ENCODE assay signal across 1 cellular context in the genomic region with DNA sequence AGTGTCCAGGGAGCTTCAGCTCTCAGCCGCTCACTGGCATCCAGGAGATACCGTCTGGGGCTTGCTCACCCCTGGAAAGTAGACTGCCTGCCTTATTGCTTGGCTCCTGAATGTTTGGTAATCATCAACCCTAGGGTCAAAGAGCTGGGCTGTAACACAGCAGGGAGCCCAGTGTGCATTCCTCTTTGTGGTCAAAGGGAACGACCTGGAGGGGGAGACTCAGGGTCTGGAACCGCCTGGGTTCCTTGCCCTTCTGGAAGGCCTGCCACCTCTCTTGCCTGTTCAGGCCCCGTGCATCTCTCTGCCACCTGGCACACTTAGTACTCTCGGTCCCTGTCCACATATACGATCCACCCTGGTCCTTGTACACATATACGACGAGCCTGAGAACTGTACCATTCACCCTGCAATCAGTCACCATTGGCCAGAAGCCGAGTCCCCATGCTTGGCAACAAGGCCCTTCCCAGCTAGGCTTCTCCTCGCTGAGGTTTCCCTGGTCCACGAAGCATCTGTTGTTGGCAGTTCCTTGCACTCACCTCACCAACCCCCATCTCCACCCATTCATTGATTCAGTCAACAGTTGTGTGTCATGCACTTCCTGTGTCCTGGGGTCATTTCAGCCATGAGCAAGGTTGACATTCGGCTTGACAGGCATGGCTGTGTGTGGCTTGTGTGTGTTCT.
TF ChIP-seq lines count a peak whose summit lies in the region.

NAT8 (minus strand) TSS at position 85 of the 681 bp plus-strand sequence. CDS start 794 bp downstream, outside the sequence.

TF ChIP-seq in HepG2, 621 proteins besides CTCF, POLR2A, EP300 and RAD21 (continued from another document and continues in another):
- TF ChIP-seq, protein P1, sequence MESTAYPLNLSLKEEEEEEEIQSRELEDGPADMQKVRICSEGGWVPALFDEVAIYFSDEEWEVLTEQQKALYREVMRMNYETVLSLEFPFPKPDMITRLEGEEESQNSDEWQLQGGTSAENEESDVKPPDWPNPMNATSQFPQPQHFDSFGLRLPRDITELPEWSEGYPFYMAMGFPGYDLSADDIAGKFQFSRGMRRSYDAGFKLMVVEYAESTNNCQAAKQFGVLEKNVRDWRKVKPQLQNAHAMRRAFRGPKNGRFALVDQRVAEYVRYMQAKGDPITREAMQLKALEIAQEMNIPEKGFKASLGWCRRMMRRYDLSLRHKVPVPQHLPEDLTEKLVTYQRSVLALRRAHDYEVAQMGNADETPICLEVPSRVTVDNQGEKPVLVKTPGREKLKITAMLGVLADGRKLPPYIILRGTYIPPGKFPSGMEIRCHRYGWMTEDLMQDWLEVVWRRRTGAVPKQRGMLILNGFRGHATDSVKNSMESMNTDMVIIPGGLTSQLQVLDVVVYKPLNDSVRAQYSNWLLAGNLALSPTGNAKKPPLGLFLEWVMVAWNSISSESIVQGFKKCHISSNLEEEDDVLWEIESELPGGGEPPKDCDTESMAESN (CRISPR knock-in tag; conservative IDR thresholded peaks at IDR 0.05): peak; percentile 54; the same call in 1 of the 2 replicates
- TF ChIP-seq TRAFD1 (CRISPR knock-in tag; IDR thresholded peaks at IDR 0.05; ENCODE audit: borderline replicate concordance) (no peak), ZNF572 (CRISPR knock-in tag; IDR thresholded peaks at IDR 0.05) (no peak), GABPB1 (CRISPR knock-in tag; IDR thresholded peaks at IDR 0.05) (peak; percentile 89), ZFX (CRISPR knock-in tag; IDR thresholded peaks at IDR 0.05; ENCODE audit: low read depth) (peak; percentile 60), NR1H2 (CRISPR knock-in tag; IDR thresholded peaks at IDR 0.05; ENCODE audit: borderline replicate concordance, low read depth) (no peak), ZNF362 (CRISPR knock-in tag; IDR thresholded peaks at IDR 0.05; ENCODE audit: borderline replicate concordance) (no peak), ZNF274 (CRISPR knock-in tag; IDR thresholded peaks at IDR 0.05) (0 out of 2 replicates have a peak, but pooled peaks have one; percentile 58), MAFG (CRISPR knock-in tag; IDR thresholded peaks at IDR 0.05) (no peak), ZNF761 (CRISPR knock-in tag; conservative IDR thresholded peaks at IDR 0.05) (no peak), ZNF331 (CRISPR knock-in tag; IDR thresholded peaks at IDR 0.05) (peak; percentile 8; the same call in 1 of the 2 replicates), ZNF567 (CRISPR knock-in tag; IDR thresholded peaks at IDR 0.05; ENCODE audit: borderline replicate concordance) (no peak), BRF2 (CRISPR knock-in tag; IDR thresholded peaks at IDR 0.05) (0 out of 2 replicates have a peak, but pooled peaks have one; percentile 56), RXRB (CRISPR knock-in tag; IDR thresholded peaks at IDR 0.05; ENCODE audit: borderline replicate concordance) (peak; percentile 95), SNAI1 (CRISPR knock-in tag; IDR thresholded peaks at IDR 0.05; ENCODE audit: borderline replicate concordance) (no peak), SPEN (CRISPR knock-in tag; IDR thresholded peaks at IDR 0.05; ENCODE audit: low read depth) (peak; percentile 61; the same call in 1 of the 2 replicates), GATAD1 (CRISPR knock-in tag; IDR thresholded peaks at IDR 0.05) (peak; percentile 68; the same call in 1 of the 2 replicates), SMAD3 (CRISPR knock-in tag; IDR thresholded peaks at IDR 0.05) (0 out of 2 replicates have a peak, but pooled peaks have one; percentile 37), WIZ (CRISPR knock-in tag; IDR thresholded peaks at IDR 0.05) (0 out of 2 replicates have a peak, but pooled peaks have one; percentile 75), ATF7-NPFF (CRISPR knock-in tag; IDR thresholded peaks at IDR 0.05; ENCODE audit: low read depth) (no peak), ZNF20 (CRISPR knock-in tag; IDR thresholded peaks at IDR 0.05) (no peak), ZNF441 (CRISPR knock-in tag; IDR thresholded peaks at IDR 0.05; ENCODE audit: borderline replicate concordance) (0 out of 2 replicates have a peak, but pooled peaks have one; percentile 65), ZNF644 (CRISPR knock-in tag; IDR thresholded peaks at IDR 0.05; ENCODE audit: low read depth) (peak; percentile 94), PHF8 (CRISPR knock-in tag; IDR thresholded peaks at IDR 0.05) (peak; percentile 34; the same call in 1 of the 2 replicates), TCF12 (IDR thresholded peaks at IDR 0.05) (no peak), TCF12 (CRISPR knock-in tag; IDR thresholded peaks at IDR 0.05) (peak; percentile 47; the same call in 1 of the 2 replicates), NFIC (IDR thresholded peaks at IDR 0.05; ENCODE audit: low read length) (peak; percentile 36; the same call in 1 of the 2 replicates), ZNF788 (CRISPR knock-in tag; IDR thresholded peaks at IDR 0.05; ENCODE audit: borderline replicate concordance) (peak; percentile 77; the same call in 1 of the 2 replicates)
- TF ChIP-seq, protein P2, sequence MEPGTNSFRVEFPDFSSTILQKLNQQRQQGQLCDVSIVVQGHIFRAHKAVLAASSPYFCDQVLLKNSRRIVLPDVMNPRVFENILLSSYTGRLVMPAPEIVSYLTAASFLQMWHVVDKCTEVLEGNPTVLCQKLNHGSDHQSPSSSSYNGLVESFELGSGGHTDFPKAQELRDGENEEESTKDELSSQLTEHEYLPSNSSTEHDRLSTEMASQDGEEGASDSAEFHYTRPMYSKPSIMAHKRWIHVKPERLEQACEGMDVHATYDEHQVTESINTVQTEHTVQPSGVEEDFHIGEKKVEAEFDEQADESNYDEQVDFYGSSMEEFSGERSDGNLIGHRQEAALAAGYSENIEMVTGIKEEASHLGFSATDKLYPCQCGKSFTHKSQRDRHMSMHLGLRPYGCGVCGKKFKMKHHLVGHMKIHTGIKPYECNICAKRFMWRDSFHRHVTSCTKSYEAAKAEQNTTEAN (CRISPR knock-in tag; conservative IDR thresholded peaks at IDR 0.05): peak; percentile 80; the same call in 1 of the 2 replicates
- TF ChIP-seq, protein P3, sequence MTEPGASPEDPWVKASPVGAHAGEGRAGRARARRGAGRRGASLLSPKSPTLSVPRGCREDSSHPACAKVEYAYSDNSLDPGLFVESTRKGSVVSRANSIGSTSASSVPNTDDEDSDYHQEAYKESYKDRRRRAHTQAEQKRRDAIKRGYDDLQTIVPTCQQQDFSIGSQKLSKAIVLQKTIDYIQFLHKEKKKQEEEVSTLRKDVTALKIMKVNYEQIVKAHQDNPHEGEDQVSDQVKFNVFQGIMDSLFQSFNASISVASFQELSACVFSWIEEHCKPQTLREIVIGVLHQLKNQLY (CRISPR knock-in tag; IDR thresholded peaks at IDR 0.05): peak; percentile 95
- TF ChIP-seq, protein P4, sequence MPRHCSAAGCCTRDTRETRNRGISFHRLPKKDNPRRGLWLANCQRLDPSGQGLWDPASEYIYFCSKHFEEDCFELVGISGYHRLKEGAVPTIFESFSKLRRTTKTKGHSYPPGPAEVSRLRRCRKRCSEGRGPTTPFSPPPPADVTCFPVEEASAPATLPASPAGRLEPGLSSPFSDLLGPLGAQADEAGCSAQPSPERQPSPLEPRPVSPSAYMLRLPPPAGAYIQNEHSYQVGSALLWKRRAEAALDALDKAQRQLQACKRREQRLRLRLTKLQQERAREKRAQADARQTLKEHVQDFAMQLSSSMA (CRISPR knock-in tag; IDR thresholded peaks at IDR 0.05): 0 out of 2 replicates have a peak, but pooled peaks have one; percentile 35
- TF ChIP-seq, protein P5, sequence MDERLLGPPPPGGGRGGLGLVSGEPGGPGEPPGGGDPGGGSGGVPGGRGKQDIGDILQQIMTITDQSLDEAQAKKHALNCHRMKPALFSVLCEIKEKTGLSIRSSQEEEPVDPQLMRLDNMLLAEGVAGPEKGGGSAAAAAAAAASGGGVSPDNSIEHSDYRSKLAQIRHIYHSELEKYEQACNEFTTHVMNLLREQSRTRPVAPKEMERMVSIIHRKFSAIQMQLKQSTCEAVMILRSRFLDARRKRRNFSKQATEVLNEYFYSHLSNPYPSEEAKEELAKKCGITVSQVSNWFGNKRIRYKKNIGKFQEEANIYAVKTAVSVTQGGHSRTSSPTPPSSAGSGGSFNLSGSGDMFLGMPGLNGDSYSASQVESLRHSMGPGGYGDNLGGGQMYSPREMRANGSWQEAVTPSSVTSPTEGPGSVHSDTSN (CRISPR knock-in tag; IDR thresholded peaks at IDR 0.05): peak; percentile 69
- TF ChIP-seq, protein P6, sequence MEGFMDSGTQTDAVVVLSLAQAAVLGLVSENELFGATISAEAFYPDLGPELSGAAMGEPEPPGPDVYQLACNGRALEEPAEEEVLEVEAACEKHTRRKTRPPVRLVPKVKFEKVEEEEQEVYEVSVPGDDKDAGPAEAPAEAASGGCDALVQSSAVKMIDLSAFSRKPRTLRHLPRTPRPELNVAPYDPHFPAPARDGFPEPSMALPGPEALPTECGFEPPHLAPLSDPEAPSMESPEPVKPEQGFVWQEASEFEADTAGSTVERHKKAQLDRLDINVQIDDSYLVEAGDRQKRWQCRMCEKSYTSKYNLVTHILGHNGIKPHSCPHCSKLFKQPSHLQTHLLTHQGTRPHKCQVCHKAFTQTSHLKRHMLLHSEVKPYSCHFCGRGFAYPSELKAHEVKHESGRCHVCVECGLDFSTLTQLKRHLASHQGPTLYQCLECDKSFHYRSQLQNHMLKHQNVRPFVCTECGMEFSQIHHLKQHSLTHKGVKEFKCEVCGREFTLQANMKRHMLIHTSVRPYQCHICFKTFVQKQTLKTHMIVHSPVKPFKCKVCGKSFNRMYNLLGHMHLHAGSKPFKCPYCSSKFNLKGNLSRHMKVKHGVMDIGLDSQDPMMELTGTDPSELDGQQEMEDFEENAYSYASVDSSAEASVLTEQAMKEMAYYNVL (CRISPR knock-in tag; IDR thresholded peaks at IDR 0.05; ENCODE audit: borderline replicate concordance): peak; percentile 55; the same call in 1 of the 2 replicates
